8 cellular contexts compared by ENCODE assay signal in genomic region chr14:72513994-72514659, GRCh38.
DNase-seq lines count a peak whose midpoint lies in the region; ATAC-seq and TF ChIP-seq lines count a peak whose summit lies in the region.

No MANE protein-coding gene starts in this region.

- H3K4me3 Mint-ChIP-seq in CD8-positive, alpha-beta memory T cell = no peak overlapping the region

- H3K27ac ChIP-seq in SJCRH30 = no peak overlapping the region
- H3K27ac ChIP-seq in CD8-positive, alpha-beta memory T cell (ENCODE audit: low read depth, low read length) = no peak overlapping the region

- ATAC-seq in GM21367 (IDR thresholded peaks at IDR 0.05; ENCODE audit: unreplicated experiment) (no peak), GM19023 (IDR thresholded peaks at IDR 0.05; ENCODE audit: unreplicated experiment) (no peak)

- DNase-seq in BE2C = no peak
- DNase-seq in GM20000 (ENCODE audit: low spot score) = no peak
- peak; percentile 7 to 58 for DNase-seq in SJCRH30
- DNase-seq in fibroblast of the conjunctiva (ENCODE audit: low read depth) = peak; percentile 35
- DNase-seq in retinal pigment epithelial cell (ENCODE audit: low read depth) = peak; percentile 11
- no peak for DNase-seq in CD8-positive, alpha-beta memory T cell

- peaks cover 26 to 27% (median 26%) of the 10 kb centered on the region in 3 donors for H3K4me1 Mint-ChIP-seq in CD8-positive, alpha-beta memory T cell

- no peaks in the 10 kb centered on the region for H3K4me1 ChIP-seq in BE2C
- H3K4me1 ChIP-seq in SJCRH30 = no peaks in the 10 kb centered on the region
- H3K4me1 ChIP-seq in CD8-positive, alpha-beta memory T cell (ENCODE audit: insufficient read depth, low read length) = peaks cover 23% of the 10 kb centered on the region

- H3K36me3 ChIP-seq in BE2C = no peaks in the 10 kb centered on the region
- no peaks in the 10 kb centered on the region for H3K36me3 ChIP-seq in SJCRH30
- H3K36me3 ChIP-seq in CD8-positive, alpha-beta memory T cell (ENCODE audit: insufficient read depth, low read length) = no peaks in the 10 kb centered on the region

- H3K27me3 ChIP-seq in BE2C (peaks cover 12% of the 10 kb centered on the region), SJCRH30 (no peaks in the 10 kb centered on the region; the same call in 1 of the 2 replicates)
- H3K27me3 ChIP-seq in CD8-positive, alpha-beta memory T cell (ENCODE audit: insufficient read depth, low read length, poor library complexity, severe bottlenecking) = no peaks in the 10 kb centered on the region

- H3K9me3 Mint-ChIP-seq in CD8-positive, alpha-beta memory T cell = no peaks in the 10 kb centered on the region

- H3K4me3 ChIP-seq in BE2C (ENCODE audit: low read depth, low read length) = no peak overlapping the region
- no peak overlapping the region for H3K4me3 ChIP-seq in SJCRH30
- H3K4me3 ChIP-seq in retinal pigment epithelial cell (ENCODE audit: low read length) = no peak overlapping the region
- no peak overlapping the region for H3K4me3 ChIP-seq in CD8-positive, alpha-beta memory T cell (ENCODE audit: low read length)

- H3K9me3 ChIP-seq in BE2C = no peaks in the 10 kb centered on the region
- H3K9me3 ChIP-seq in SJCRH30 (replicated peaks) = no peaks in the 10 kb centered on the region
- no peaks in the 10 kb centered on the region for H3K9me3 ChIP-seq in CD8-positive, alpha-beta memory T cell (ENCODE audit: low read length)

- H3K27ac Mint-ChIP-seq in CD8-positive, alpha-beta memory T cell = no peak overlapping the region

- CTCF ChIA-PET in CD8-positive, alpha-beta memory T cell (lab: Charles Lee) = interaction anchor here (1.0 to 10.0 kb wide), 7 partner anchors 9 to 434 kb away, joined by 3 to 138 read pairs (median 3); no protein-coding TSS in a partner anchor

- POLR2A ChIA-PET in CD8-positive, alpha-beta memory T cell (lab: Charles Lee) = no interaction called here

- no peaks in the 10 kb centered on the region for H3K36me3 Mint-ChIP-seq in CD8-positive, alpha-beta memory T cell

- TF ChIP-seq CTCF in BE2C (IDR thresholded peaks at IDR 0.05; ENCODE audit: low read depth, low read length) (peak; percentile 89), GM20000 (IDR thresholded peaks at IDR 0.05; ENCODE audit: extremely low read depth, missing control alignments) (peak; percentile 68), retinal pigment epithelial cell (conservative IDR thresholded peaks at IDR 0.05; ENCODE audit: low read depth, low read length) (peak; percentile 88)

- H3K27me3 Mint-ChIP-seq in CD8-positive, alpha-beta memory T cell = peaks cover 6 to 19% of the 10 kb centered on the region in 2 donors

Comparison
In these comparisons a context has a peak if more than half of its experiments do, and no peak if none do; other contexts are left out.
1. DNase-seq: peak in SJCRH30 (2 of 2), fibroblast of the conjunctiva (single experiment) and retinal pigment epithelial cell (single experiment); none in BE2C (single experiment), GM20000 (single experiment) and CD8-positive, alpha-beta memory T cell (0 of 5).
2. Peak in every context shown above with its lines, with median percentiles within 50 percentile points of each other: CTCF ChIP-seq.